29 cellular contexts compared by ENCODE assay signal in the genomic region with DNA sequence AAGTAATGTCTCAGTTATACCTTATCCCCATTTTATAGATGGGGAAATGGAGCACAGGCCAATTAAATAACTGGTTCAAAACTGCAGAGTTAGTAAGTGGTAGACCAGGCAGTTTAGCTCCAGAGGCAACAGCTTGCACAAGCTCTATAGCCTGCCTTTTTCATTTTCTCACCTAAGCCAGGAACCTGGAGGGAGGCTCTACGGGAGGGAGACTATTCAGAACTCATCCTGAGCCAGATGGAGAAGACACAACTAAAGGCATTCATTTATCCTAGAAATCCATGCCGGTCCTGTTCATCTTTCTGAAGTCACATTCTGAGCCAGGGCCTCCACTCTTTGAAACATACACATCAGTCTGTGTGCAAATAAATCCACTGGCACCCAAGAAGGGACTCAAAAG.
"Had no signal": no experiment of that assay in that cellular context is flagged by ENCODE, and none has a peak within 500 bp of the region (broad histone marks: within the 10 kb centered on the region; RNA-seq: fewer than 3 reads in every experiment).

No MANE protein-coding gene starts in this region.

- H3K79me2 ChIP-seq: parathyroid adenoma had no signal

- ATAC-seq: natural killer cell; psoas muscle; right cardiac atrium; right lobe of liver; stimulated activated effector memory CD8-positive, alpha-beta T cell treated with anti-CD3 and anti-CD28 coated beads, Interleukin-12 subunit alpha, Interleukin-12 subunit beta, amount 100 ng/mL, for 72 hours; stimulated activated naive B cell treated with anti-CD40 and anti-IgM and Interleukin-4, amounts not matched to agents 10 μg/mL and 1 μg/mL and 100 μg/mL, for 72 hours had no signal

- H3K27me3 Mint-ChIP-seq: stimulated activated naive CD8-positive, alpha-beta T cell treated with anti-CD3 and anti-CD28 coated beads, Interleukin-15, Interleukin-2, amounts not matched to agents 100 ng/mL and 50 ng/mL, for 24 hours had no signal

- H3K4me2 ChIP-seq: neural progenitor cell had no signal

- H3K9me3 ChIP-seq: ovary, psoas muscle, right lobe of liver, sigmoid colon, stomach, thoracic aorta, thyroid gland, tibial nerve, upper lobe of left lung, vagina had no signal

- H3K27ac ChIP-seq: neural progenitor cell, ovary, parathyroid adenoma, psoas muscle, right lobe of liver, sigmoid colon, stomach, thoracic aorta, thyroid gland, tibial nerve, upper lobe of left lung, vagina had no signal

- H3K9me3 Mint-ChIP-seq: natural killer cell; nephron; neural progenitor cell; stimulated activated naive B cell treated with anti-CD40 and anti-IgM and Interleukin-4, amounts not matched to agents 10 μg/mL and 1 μg/mL and 100 μg/mL, for 72 hours; stimulated activated naive CD8-positive, alpha-beta T cell treated with anti-CD3 and anti-CD28 coated beads, Interleukin-15, Interleukin-2, amounts not matched to agents 100 ng/mL and 50 ng/mL, for 24 hours had no signal

- H3K4me1 ChIP-seq: neural progenitor cell, parathyroid adenoma, psoas muscle, right lobe of liver, sigmoid colon, stomach, tibial nerve, upper lobe of left lung, vagina had no signal

- H3K27me3 ChIP-seq: neural progenitor cell, ovary, right lobe of liver, stomach, thyroid gland, tibial nerve, upper lobe of left lung, vagina had no signal

- H2AFZ ChIP-seq: neural progenitor cell, parathyroid adenoma had no signal

- H3K4me3 Mint-ChIP-seq: natural killer cell; nephron; neural progenitor cell; stimulated activated effector memory CD8-positive, alpha-beta T cell treated with anti-CD3 and anti-CD28 coated beads, Interleukin-12 subunit alpha, Interleukin-12 subunit beta, amount 100 ng/mL, for 72 hours; stimulated activated naive B cell treated with anti-CD40 and anti-IgM and Interleukin-4, amounts not matched to agents 10 μg/mL and 1 μg/mL and 100 μg/mL, for 72 hours; stimulated activated naive CD8-positive, alpha-beta T cell treated with anti-CD3 and anti-CD28 coated beads, Interleukin-15, Interleukin-2, amounts not matched to agents 100 ng/mL and 50 ng/mL, for 24 hours had no signal

- H3K4me1 Mint-ChIP-seq: natural killer cell; nephron; neural progenitor cell; stimulated activated effector memory CD8-positive, alpha-beta T cell treated with anti-CD3 and anti-CD28 coated beads, Interleukin-12 subunit alpha, Interleukin-12 subunit beta, amount 100 ng/mL, for 72 hours; stimulated activated naive B cell treated with anti-CD40 and anti-IgM and Interleukin-4, amounts not matched to agents 10 μg/mL and 1 μg/mL and 100 μg/mL, for 72 hours had no signal

- H3K4me3 ChIP-seq: neural progenitor cell, ovary, psoas muscle, right lobe of liver, sigmoid colon, stomach, thoracic aorta, thyroid gland, tibial nerve, upper lobe of left lung, vagina had no signal

- H3K36me3 Mint-ChIP-seq: natural killer cell; neural progenitor cell; stimulated activated effector memory CD8-positive, alpha-beta T cell treated with anti-CD3 and anti-CD28 coated beads, Interleukin-12 subunit alpha, Interleukin-12 subunit beta, amount 100 ng/mL, for 72 hours; stimulated activated naive B cell treated with anti-CD40 and anti-IgM and Interleukin-4, amounts not matched to agents 10 μg/mL and 1 μg/mL and 100 μg/mL, for 72 hours had no signal

- DNase-seq: natural killer cell; occipital lobe; ovary; posterior cingulate gyrus; psoas muscle; right cardiac atrium; right lobe of liver; sigmoid colon; small intestine; stimulated activated CD4-positive, alpha-beta T cell treated with anti-CD3 and anti-CD28 coated beads, Interleukin-15, amount 100 ng/mL, for 24 hours; stimulated activated CD4-positive, alpha-beta T cell treated with anti-CD3 and anti-CD28 coated beads, Interleukin-2, amount 100 ng/mL, for 24 hours; stimulated activated CD4-positive, alpha-beta T cell treated with anti-CD3 and anti-CD28 coated beads, Interleukin-2, amount 100 ng/mL, for 48 hours; stimulated activated CD4-positive, alpha-beta T cell treated with anti-CD3 and anti-CD28 coated beads, Interleukin-4, amount 100 ng/mL, for 24 hours; stimulated activated naive B cell treated with anti-CD40 and anti-IgM and Interleukin-4, amounts not matched to agents 10 μg/mL and 1 μg/mL and 100 μg/mL, for 72 hours; stimulated activated naive CD4-positive, alpha-beta T cell treated with Interleukin-2 at 50 U/mL for 16 hours; stomach; trophoblast cell; upper lobe of left lung had no signal

- FAIRE-seq: small intestine, urothelium cell line had no signal

- H3K36me3 ChIP-seq: neural progenitor cell, ovary, right lobe of liver, sigmoid colon, stomach, thoracic aorta, thyroid gland, tibial nerve, upper lobe of left lung, vagina had no signal

- H3K9ac ChIP-seq: neural progenitor cell, parathyroid adenoma had no signal

- H3K27ac Mint-ChIP-seq: natural killer cell; nephron; neural progenitor cell; progenitor cell of endocrine pancreas; stimulated activated effector memory CD8-positive, alpha-beta T cell treated with anti-CD3 and anti-CD28 coated beads, Interleukin-12 subunit alpha, Interleukin-12 subunit beta, amount 100 ng/mL, for 72 hours; stimulated activated naive B cell treated with anti-CD40 and anti-IgM and Interleukin-4, amounts not matched to agents 10 μg/mL and 1 μg/mL and 100 μg/mL, for 72 hours; stimulated activated naive CD8-positive, alpha-beta T cell treated with anti-CD3 and anti-CD28 coated beads, Interleukin-15, Interleukin-2, amounts not matched to agents 100 ng/mL and 50 ng/mL, for 24 hours had no signal
